ENCODE assay signal across 1 cellular context in genomic region chr12:54379401-54380201, GRCh38.
TF ChIP-seq lines count a peak whose summit lies in the region.

No MANE protein-coding gene starts in this region.

TF ChIP-seq in GM12878, 131 proteins besides CTCF, POLR2A, EP300 and RAD21:
- TF ChIP-seq STAT1 (conservative IDR thresholded peaks at IDR 0.05) (peak; percentile 83; the same call in 1 of the 2 replicates), POU2F2 (IDR thresholded peaks at IDR 0.05; ENCODE audit: borderline replicate concordance, low read depth, low read length) (peak; percentile 72; the same call in 1 of the 3 replicates), RB1 (IDR thresholded peaks at IDR 0.05; ENCODE audit: borderline replicate concordance) (peak; percentile 84; the same call in 1 of the 2 replicates), CREM (IDR thresholded peaks at IDR 0.05; ENCODE audit: low read depth) (0 out of 2 replicates have a peak, but pooled peaks have one; percentile 8), ESRRA (IDR thresholded peaks at IDR 0.05; ENCODE audit: low read length) (0 out of 2 replicates have a peak, but pooled peaks have one; percentile 56), BHLHE40 (IDR thresholded peaks at IDR 0.05; ENCODE audit: borderline replicate concordance in 1 of 2, low read depth in 2 of 2, low read length in 1 of 2) (peak; percentile 28 to 57; a peak in 2 of 4 replicates), RFX5 (IDR thresholded peaks at IDR 0.05; ENCODE audit: low read depth, low read length) (0 out of 2 replicates have a peak, but pooled peaks have one; percentile 29), IKZF1 (conservative IDR thresholded peaks at IDR 0.05) (peak; percentile 41; the same call in 1 of the 2 replicates), HDGF (IDR thresholded peaks at IDR 0.05) (no peak), WRNIP1 (IDR thresholded peaks at IDR 0.05; ENCODE audit: borderline replicate concordance, low read depth, low read length) (no peak), SMC3 (IDR thresholded peaks at IDR 0.05; ENCODE audit: borderline replicate concordance, low read length) (peak; percentile 87), CBX5 (IDR thresholded peaks at IDR 0.05; ENCODE audit: low read depth) (no peak), SMARCA5 (IDR thresholded peaks at IDR 0.05) (peak; percentile 97), NBN (IDR thresholded peaks at IDR 0.05) (peak; percentile 50; the same call in 1 of the 2 replicates), IKZF2 (IDR thresholded peaks at IDR 0.05) (0 out of 4 replicates have a peak, but pooled peaks of 1 of the 2 experiments have one; percentile 31), IRF4 (IDR thresholded peaks at IDR 0.05; ENCODE audit: low read depth, low read length) (0 out of 2 replicates have a peak, but pooled peaks have one; percentile 15), BRCA1 (IDR thresholded peaks at IDR 0.05; ENCODE audit: low read depth, low read length) (0 out of 2 replicates have a peak, but pooled peaks have one; percentile 23), ZNF24 (IDR thresholded peaks at IDR 0.05) (no peak), YY1 (IDR thresholded peaks at IDR 0.05; ENCODE audit: low read depth, low read length) (peak; percentile 69; the same call in 1 of the 2 replicates), MXI1 (IDR thresholded peaks at IDR 0.05; ENCODE audit: low read depth, low read length) (no peak), RELA (IDR thresholded peaks at IDR 0.05; ENCODE audit: borderline replicate concordance, partially characterized antibody) (peak; percentile 69), KAT2A (conservative IDR thresholded peaks at IDR 0.05; ENCODE audit: control insufficient read depth, low read depth, low read length) (no peak), ZBED1 (IDR thresholded peaks at IDR 0.05; ENCODE audit: borderline replicate concordance) (no peak), SP1 (IDR thresholded peaks at IDR 0.05; ENCODE audit: low read depth, low read length) (no peak), ELK1 (IDR thresholded peaks at IDR 0.05; ENCODE audit: low read depth, low read length) (0 out of 2 replicates have a peak, but pooled peaks have one; percentile 27), GATAD2B (conservative IDR thresholded peaks at IDR 0.05; ENCODE audit: low read depth) (peak; percentile 56), EGR1 (IDR thresholded peaks at IDR 0.05; ENCODE audit: borderline replicate concordance in 1 of 2, low read depth in 2 of 2, low read length in 2 of 2) (peak in 1 of 2 experiments; percentile 64; a peak in 1 of 3 replicates), SMAD5 (IDR thresholded peaks at IDR 0.05; ENCODE audit: low read depth) (no peak), RUNX3 (IDR thresholded peaks at IDR 0.05; ENCODE audit: low read length) (peak; percentile 26; the same call in 1 of the 2 replicates), ZNF207 (IDR thresholded peaks at IDR 0.05; ENCODE audit: borderline replicate concordance) (peak; percentile 70; the same call in 1 of the 2 replicates), ZNF622 (IDR thresholded peaks at IDR 0.05) (no peak)
- TF ChIP-seq, protein P1, sequence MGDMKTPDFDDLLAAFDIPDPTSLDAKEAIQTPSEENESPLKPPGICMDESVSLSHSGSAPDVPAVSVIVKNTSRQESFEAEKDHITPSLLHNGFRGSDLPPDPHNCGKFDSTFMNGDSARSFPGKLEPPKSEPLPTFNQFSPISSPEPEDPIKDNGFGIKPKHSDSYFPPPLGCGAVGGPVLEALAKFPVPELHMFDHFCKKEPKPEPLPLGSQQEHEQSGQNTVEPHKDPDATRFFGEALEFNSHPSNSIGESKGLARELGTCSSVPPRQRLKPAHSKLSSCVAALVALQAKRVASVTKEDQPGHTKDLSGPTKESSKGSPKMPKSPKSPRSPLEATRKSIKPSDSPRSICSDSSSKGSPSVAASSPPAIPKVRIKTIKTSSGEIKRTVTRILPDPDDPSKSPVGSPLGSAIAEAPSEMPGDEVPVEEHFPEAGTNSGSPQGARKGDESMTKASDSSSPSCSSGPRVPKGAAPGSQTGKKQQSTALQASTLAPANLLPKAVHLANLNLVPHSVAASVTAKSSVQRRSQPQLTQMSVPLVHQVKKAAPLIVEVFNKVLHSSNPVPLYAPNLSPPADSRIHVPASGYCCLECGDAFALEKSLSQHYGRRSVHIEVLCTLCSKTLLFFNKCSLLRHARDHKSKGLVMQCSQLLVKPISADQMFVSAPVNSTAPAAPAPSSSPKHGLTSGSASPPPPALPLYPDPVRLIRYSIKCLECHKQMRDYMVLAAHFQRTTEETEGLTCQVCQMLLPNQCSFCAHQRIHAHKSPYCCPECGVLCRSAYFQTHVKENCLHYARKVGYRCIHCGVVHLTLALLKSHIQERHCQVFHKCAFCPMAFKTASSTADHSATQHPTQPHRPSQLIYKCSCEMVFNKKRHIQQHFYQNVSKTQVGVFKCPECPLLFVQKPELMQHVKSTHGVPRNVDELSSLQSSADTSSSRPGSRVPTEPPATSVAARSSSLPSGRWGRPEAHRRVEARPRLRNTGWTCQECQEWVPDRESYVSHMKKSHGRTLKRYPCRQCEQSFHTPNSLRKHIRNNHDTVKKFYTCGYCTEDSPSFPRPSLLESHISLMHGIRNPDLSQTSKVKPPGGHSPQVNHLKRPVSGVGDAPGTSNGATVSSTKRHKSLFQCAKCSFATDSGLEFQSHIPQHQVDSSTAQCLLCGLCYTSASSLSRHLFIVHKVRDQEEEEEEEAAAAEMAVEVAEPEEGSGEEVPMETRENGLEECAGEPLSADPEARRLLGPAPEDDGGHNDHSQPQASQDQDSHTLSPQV (IDR thresholded peaks at IDR 0.05): peak; percentile 92
- TF ChIP-seq, protein P2, sequence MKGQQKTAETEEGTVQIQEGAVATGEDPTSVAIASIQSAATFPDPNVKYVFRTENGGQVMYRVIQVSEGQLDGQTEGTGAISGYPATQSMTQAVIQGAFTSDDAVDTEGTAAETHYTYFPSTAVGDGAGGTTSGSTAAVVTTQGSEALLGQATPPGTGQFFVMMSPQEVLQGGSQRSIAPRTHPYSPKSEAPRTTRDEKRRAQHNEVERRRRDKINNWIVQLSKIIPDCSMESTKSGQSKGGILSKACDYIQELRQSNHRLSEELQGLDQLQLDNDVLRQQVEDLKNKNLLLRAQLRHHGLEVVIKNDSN (IDR thresholded peaks at IDR 0.05; ENCODE audit: borderline replicate concordance, extremely low read length, insufficient read depth, low read depth, low read length): no peak
- TF ChIP-seq, protein P3, sequence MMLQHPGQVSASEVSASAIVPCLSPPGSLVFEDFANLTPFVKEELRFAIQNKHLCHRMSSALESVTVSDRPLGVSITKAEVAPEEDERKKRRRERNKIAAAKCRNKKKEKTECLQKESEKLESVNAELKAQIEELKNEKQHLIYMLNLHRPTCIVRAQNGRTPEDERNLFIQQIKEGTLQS (IDR thresholded peaks at IDR 0.05; ENCODE audit: borderline replicate concordance, extremely low read depth, low read depth, low read length): no peak
- TF ChIP-seq, protein P4, sequence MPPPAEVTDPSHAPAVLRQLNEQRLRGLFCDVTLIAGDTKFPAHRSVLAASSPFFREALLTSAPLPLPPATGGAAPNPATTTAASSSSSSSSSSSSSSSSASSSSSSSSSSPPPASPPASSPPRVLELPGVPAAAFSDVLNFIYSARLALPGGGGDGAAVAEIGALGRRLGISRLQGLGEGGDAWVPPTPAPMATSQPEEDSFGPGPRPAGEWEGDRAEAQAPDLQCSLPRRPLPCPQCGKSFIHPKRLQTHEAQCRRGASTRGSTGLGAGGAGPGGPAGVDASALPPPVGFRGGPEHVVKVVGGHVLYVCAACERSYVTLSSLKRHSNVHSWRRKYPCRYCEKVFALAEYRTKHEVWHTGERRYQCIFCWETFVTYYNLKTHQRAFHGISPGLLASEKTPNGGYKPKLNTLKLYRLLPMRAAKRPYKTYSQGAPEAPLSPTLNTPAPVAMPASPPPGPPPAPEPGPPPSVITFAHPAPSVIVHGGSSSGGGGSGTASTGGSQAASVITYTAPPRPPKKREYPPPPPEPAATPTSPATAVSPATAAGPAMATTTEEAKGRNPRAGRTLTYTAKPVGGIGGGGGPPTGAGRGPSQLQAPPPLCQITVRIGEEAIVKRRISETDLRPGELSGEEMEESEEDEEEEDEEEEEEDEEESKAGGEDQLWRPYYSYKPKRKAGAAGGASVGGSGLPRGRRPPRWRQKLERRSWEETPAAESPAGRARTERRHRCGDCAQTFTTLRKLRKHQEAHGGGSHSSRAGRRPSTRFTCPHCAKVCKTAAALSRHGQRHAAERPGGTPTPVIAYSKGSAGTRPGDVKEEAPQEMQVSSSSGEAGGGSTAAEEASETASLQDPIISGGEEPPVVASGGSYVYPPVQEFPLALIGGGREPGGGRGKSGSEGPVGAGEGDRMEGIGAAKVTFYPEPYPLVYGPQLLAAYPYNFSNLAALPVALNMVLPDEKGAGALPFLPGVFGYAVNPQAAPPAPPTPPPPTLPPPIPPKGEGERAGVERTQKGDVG (CRISPR knock-in tag; IDR thresholded peaks at IDR 0.05): no peak
